8 cellular contexts compared by ENCODE assay signal in genomic region chr19:36604656-36605100, GRCh38. TPM values are rescaled to one million over a fixed set of nuclear protein-coding genes. Genes with fewer than 3 reads are reported as not detected.
DNase-seq lines count a peak whose midpoint lies in the region; ATAC-seq and TF ChIP-seq lines count a peak whose summit lies in the region.

No MANE protein-coding gene starts in this region.

- H3K9me3 ChIP-seq in ascending aorta (peaks cover 0 to 12% of the 10 kb centered on the region in 2 donors), iPS-15b (ENCODE audit: control insufficient read depth, insufficient read depth, low read length) (no peaks in the 10 kb centered on the region), skeletal muscle tissue (ENCODE audit: control insufficient read depth in 3 of 3, low read length in 3 of 3) (peaks cover 0 to 7% (median 2%) of the 10 kb centered on the region in 3 donors)

- TF ChIP-seq CTCF in ascending aorta (IDR thresholded peaks at IDR 0.05), result no peak

- peak overlapping the region; percentile 60 to 84 for H3K4me3 ChIP-seq in ascending aorta
- peak overlapping the region; percentile 91 for H3K4me3 ChIP-seq in iPS-15b (ENCODE audit: low read depth, low read length)
- H3K4me3 ChIP-seq in skeletal muscle tissue (ENCODE audit: low read length in 3 of 3), result peak overlapping the region; percentile 63 to 90 (median 70)

- intact Hi-C loops in ascending aorta (cut with DNase I), result no loop called here

- H3K27me3 ChIP-seq in ascending aorta, result no peaks in the 10 kb centered on the region
- peaks cover 12% of the 10 kb centered on the region for H3K27me3 ChIP-seq in iPS-15b (ENCODE audit: control insufficient read depth, insufficient read depth, low read length)
- H3K27me3 ChIP-seq in skeletal muscle tissue (ENCODE audit: control insufficient read depth in 3 of 3, insufficient read depth in 3 of 3, low read length in 3 of 3), result peaks cover 0 to 2% (median 0%) of the 10 kb centered on the region in 3 donors

- H3K36me3 ChIP-seq in ascending aorta (peaks cover 5 to 7% of the 10 kb centered on the region in 2 donors), iPS-15b (ENCODE audit: control insufficient read depth, insufficient read depth, low read length) (peaks cover 2% of the 10 kb centered on the region), skeletal muscle tissue (ENCODE audit: control insufficient read depth in 3 of 3, insufficient read depth in 3 of 3, low read length in 3 of 3) (peaks cover 0 to 9% (median 3%) of the 10 kb centered on the region in 3 donors)

- ATAC-seq in HG03565 (IDR thresholded peaks at IDR 0.05; ENCODE audit: unreplicated experiment), result peak; percentile 66

- peak; percentile 70 for DNase-seq in AG08396 (ENCODE audit: low spot score)
- peak; percentile 44 for DNase-seq in GM19240 (ENCODE audit: insufficient read length, low spot score)
- DNase-seq in T-helper 2 cell, result peak; percentile 71 to 92 (median 85)
- peak; percentile 51 to 75 for DNase-seq in ascending aorta (ENCODE audit: low spot score in 2 of 2)
- DNase-seq in SIG-M5 (lab: John Stamatoyannopoulos, UW), result no peak

- H3K9ac ChIP-seq in iPS-15b (ENCODE audit: low read depth, low read length) (peak overlapping the region; percentile 79), skeletal muscle tissue (ENCODE audit: low read depth in 1 of 3, low read length in 3 of 3) (peak overlapping the region; percentile 64 to 79 (median 77))

- H3K27ac ChIP-seq in ascending aorta (peak overlapping the region; percentile 70 to 84), skeletal muscle tissue (ENCODE audit: low read depth, low read length) (no peak overlapping the region)

- peaks cover 0 to 4% of the 10 kb centered on the region in 2 donors for H3K4me1 ChIP-seq in ascending aorta
- no peaks in the 10 kb centered on the region for H3K4me1 ChIP-seq in iPS-15b (ENCODE audit: control insufficient read depth, insufficient read depth, low read length)
- peaks cover 0 to 10% (median 3%) of the 10 kb centered on the region in 3 donors for H3K4me1 ChIP-seq in skeletal muscle tissue (ENCODE audit: control insufficient read depth in 3 of 3, insufficient read depth in 3 of 3, low read length in 3 of 3)

RNA-seq across cellular contexts. Expression of gene ZNF382, which starts 0.4 kb away (rescaled TPM):
- total RNA-seq in ascending aorta (0.32 TPM), skeletal muscle tissue (15.1 TPM)

RNA-seq across cellular contexts. Expression of gene ZNF529, which starts 31.6 kb away (rescaled TPM):
- 3.8 TPM for total RNA-seq in ascending aorta
- 16.2 TPM for total RNA-seq in skeletal muscle tissue

Comparison
In these comparisons a context has a peak if more than half of its experiments do, and no peak if none do; other contexts are left out.
1. RNA of gene ZNF382, which starts 0.4 kb away (total RNA-seq): 15.1 TPM in skeletal muscle tissue (single experiment); 0.32 TPM in ascending aorta (single experiment); every median in the first group is over 10 times any median in the second.
2. Peak in every context shown above with its lines, with median percentiles within 50 percentile points of each other: H3K4me3 ChIP-seq.